Comparison of ENCODE assay signal across 12 cellular contexts in the genomic region with DNA sequence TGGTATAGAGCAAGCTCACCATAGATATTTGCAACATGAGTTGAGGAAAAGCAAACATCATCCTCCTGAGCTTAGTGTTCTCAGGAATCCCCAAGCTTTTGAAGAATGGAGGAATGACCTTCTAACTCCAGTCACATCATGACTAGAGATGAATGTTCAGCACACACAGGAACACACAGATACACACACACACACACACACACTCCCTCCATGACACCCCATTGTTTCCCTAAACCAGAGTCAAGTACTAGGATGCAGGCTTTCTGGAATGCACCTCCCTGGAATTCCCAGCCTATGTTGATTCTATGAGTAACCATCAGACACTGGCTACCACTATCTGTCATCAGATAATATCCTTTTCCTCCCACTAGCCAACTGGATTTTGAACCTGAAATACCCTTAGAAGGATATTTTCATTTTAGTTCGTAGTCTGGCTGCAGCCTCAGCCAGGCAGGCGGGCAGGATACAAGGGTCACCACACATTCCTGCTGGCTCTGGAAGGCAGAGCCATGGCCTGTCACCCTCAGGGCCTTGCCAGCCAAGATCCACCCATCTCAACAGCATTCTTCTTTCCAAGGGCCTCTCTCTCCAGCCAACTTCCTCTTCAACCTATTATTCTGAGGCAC.
A peak's percentile ranks its signal among the peaks of the same experiment; 100 is the strongest.
DNase-seq lines count a peak whose midpoint lies in the region; TF ChIP-seq lines count a peak whose summit lies in the region.
"Had no signal": no experiment of that assay in that cellular context is flagged by ENCODE, and none has a peak within 500 bp of the region (broad histone marks: within the 10 kb centered on the region; RNA-seq: fewer than 3 reads in every experiment).

No MANE protein-coding gene starts in this region.

- H3K27ac ChIP-seq in endodermal cell (ENCODE audit: low read depth, low read length) = no peak overlapping the region
- peak overlapping the region; percentile 75 for H3K27ac ChIP-seq in mesenchymal stem cell (ENCODE audit: low read length, poor library complexity, severe bottlenecking)

- 87 to 88% methylated on average over 2 of the region's 2 CpGs for WGBS in endodermal cell (ENCODE audit: insufficient coverage in 1 of 2, insufficient read length in 1 of 2), 2 experiments
- 86% methylated on average over 2 of the region's 2 CpGs for WGBS in mesenchymal stem cell

- DNase-seq in AG08395 (ENCODE audit: low spot score) (peak; percentile 48), M059J (ENCODE audit: low read depth) (peak; percentile 92), endodermal cell (no peak), mesenchymal stem cell (peak; percentile 15), SHP77 treated with DMSO at 0.1 percent for 48 hours (lab: John Stamatoyannopoulos, UW) (no peak), H4 (ENCODE audit: low spot score) (no peak), Calu3 (no peak), BE2C (no peak)
- DNase-seq: activated CD8-positive, alpha-beta memory T cell treated with anti-CD3 and anti-CD28 coated beads, Interleukin-2, amount 50 U/mL, for 4 hours; left colon; NCI-H1417 treated with DMSO at 0.1 percent for 48 hours; T-cell had no signal

- H3K4me1 ChIP-seq in endodermal cell (ENCODE audit: control insufficient read depth, insufficient read depth, low read length) (peaks cover 7% of the 10 kb centered on the region), mesenchymal stem cell (ENCODE audit: control insufficient read depth, insufficient read depth, low read depth, low read length) (peaks cover 12% of the 10 kb centered on the region), BE2C (no peaks in the 10 kb centered on the region)

- H3K4ac ChIP-seq in mesenchymal stem cell (ENCODE audit: low read depth in 1 of 2, low read length in 2 of 2) = no peak overlapping the region

- H3K9me3 ChIP-seq in endodermal cell (ENCODE audit: control insufficient read depth, low read length) (no peaks in the 10 kb centered on the region), mesenchymal stem cell (ENCODE audit: control insufficient read depth, low read length) (no peaks in the 10 kb centered on the region), BE2C (0 out of 2 replicates have a peak, but pooled peaks cover 2% of the 10 kb centered on the region)

- H2BK5ac ChIP-seq in mesenchymal stem cell (ENCODE audit: low read depth, low read length, poor library complexity, severe bottlenecking) = peak overlapping the region; percentile 9

- H3K9ac ChIP-seq in endodermal cell (ENCODE audit: extremely low read depth, low read length, poor library complexity, severe bottlenecking) = no peak overlapping the region
- H3K9ac ChIP-seq in mesenchymal stem cell (ENCODE audit: low read length) = no peak overlapping the region

- no peak overlapping the region for H4K91ac ChIP-seq in mesenchymal stem cell (ENCODE audit: low read length)

- H3K27ac Mint-ChIP-seq in endodermal cell (peak overlapping the region; percentile 11), Calu3 (ENCODE audit: unreplicated experiment) (no peak overlapping the region)
- H3K27ac Mint-ChIP-seq: T-cell had no signal

- no TSS peak for BruUV-seq in Calu3 (replicated peaks; lab: Mats Ljungman, UMichigan)

- no peak overlapping the region for H2BK120ac ChIP-seq in mesenchymal stem cell (ENCODE audit: low read depth, low read length)

- H3K36me3 ChIP-seq in endodermal cell (ENCODE audit: control insufficient read depth, insufficient read depth, low read length) (no peaks in the 10 kb centered on the region), mesenchymal stem cell (ENCODE audit: control insufficient read depth in 1 of 2, insufficient read depth in 2 of 2, low read depth in 1 of 2, low read length in 2 of 2) (no peaks in the 10 kb centered on the region), BE2C (no peaks in the 10 kb centered on the region)

- H3K18ac ChIP-seq in mesenchymal stem cell (ENCODE audit: low read depth in 1 of 2, low read length in 2 of 2) = no peak overlapping the region

- H3K79me1 ChIP-seq in mesenchymal stem cell (replicated peaks; ENCODE audit: low read length, poor library complexity, severe bottlenecking) = no peaks in the 10 kb centered on the region

- H2AFZ ChIP-seq in mesenchymal stem cell (ENCODE audit: low read depth, low read length) = no peak overlapping the region

- H2BK12ac ChIP-seq in mesenchymal stem cell (ENCODE audit: low read length in 2 of 2) = no peak overlapping the region

- H3K27me3 ChIP-seq in endodermal cell (ENCODE audit: control insufficient read depth, insufficient read depth, low read length, poor library complexity, severe bottlenecking) (no peaks in the 10 kb centered on the region), mesenchymal stem cell (ENCODE audit: control insufficient read depth in 1 of 2, insufficient read depth in 1 of 2, low read length in 2 of 2) (peaks cover 0 to 4% of the 10 kb centered on the region in 2 experiments), BE2C (peaks cover 3% of the 10 kb centered on the region)

- no peak overlapping the region for H4K8ac ChIP-seq in mesenchymal stem cell (ENCODE audit: low read length)

- H3K4me3 ChIP-seq in endodermal cell (ENCODE audit: low read length) = no peak overlapping the region
- no peak overlapping the region for H3K4me3 ChIP-seq in mesenchymal stem cell (ENCODE audit: insufficient read depth in 1 of 2, low read depth in 1 of 2, low read length in 2 of 2)
- H3K4me3 ChIP-seq in BE2C (ENCODE audit: low read depth, low read length) = no peak overlapping the region

- no peaks in the 10 kb centered on the region for H3K27me3 Mint-ChIP-seq in endodermal cell (ENCODE audit: insufficient read depth)
- H3K27me3 Mint-ChIP-seq in Calu3 (ENCODE audit: unreplicated experiment) = no peaks in the 10 kb centered on the region
- H3K27me3 Mint-ChIP-seq: T-cell had no signal

- TF ChIP-seq CTCF in endodermal cell (conservative IDR thresholded peaks at IDR 0.05) (no peak), Calu3 (IDR thresholded peaks at IDR 0.05; ENCODE audit: unreplicated experiment) (no peak), BE2C (IDR thresholded peaks at IDR 0.05; ENCODE audit: low read depth, low read length) (no peak)

- H3K4me2 ChIP-seq in mesenchymal stem cell (ENCODE audit: low read length, poor library complexity, severe bottlenecking) = no peak overlapping the region

- no peaks in the 10 kb centered on the region for H3K9me3 Mint-ChIP-seq in endodermal cell
- H3K9me3 Mint-ChIP-seq in Calu3 (ENCODE audit: low read depth, unreplicated experiment) = no peaks in the 10 kb centered on the region
- H3K9me3 Mint-ChIP-seq: T-cell had no signal

- H3K36me3 Mint-ChIP-seq in endodermal cell (ENCODE audit: low read depth) (no peaks in the 10 kb centered on the region), Calu3 (ENCODE audit: insufficient read depth, unreplicated experiment) (no peaks in the 10 kb centered on the region)
- H3K36me3 Mint-ChIP-seq: T-cell had no signal

- H3K14ac ChIP-seq in mesenchymal stem cell (ENCODE audit: low read length in 2 of 2) = no peak overlapping the region

- H3K4me1 Mint-ChIP-seq in endodermal cell = peaks cover 24% of the 10 kb centered on the region
- H3K4me1 Mint-ChIP-seq in Calu3 (ENCODE audit: low read depth, unreplicated experiment) = no peaks in the 10 kb centered on the region

- CTCF ChIA-PET in Calu3 (lab: Charles Lee) = interaction anchor here (0.7 kb wide), 1 partner anchor 9 kb away, joined by 4 read pairs; no protein-coding TSS in a partner anchor

- H2AK5ac ChIP-seq in mesenchymal stem cell (ENCODE audit: low read length, severe bottlenecking) = no peak overlapping the region

- H3K23ac ChIP-seq in mesenchymal stem cell (ENCODE audit: low read length in 2 of 2) = no peak overlapping the region

- H2BK15ac ChIP-seq in mesenchymal stem cell (ENCODE audit: low read depth, poor library complexity, severe bottlenecking) = no peak overlapping the region

- intact Hi-C loops in Calu3 (cut with micrococcal nuclease; ENCODE audit: unreplicated experiment) = no loop called here

- H3K4me3 Mint-ChIP-seq in endodermal cell = no peak overlapping the region
- H3K4me3 Mint-ChIP-seq in Calu3 (ENCODE audit: low read depth, unreplicated experiment) = no peak overlapping the region
- H3K4me3 Mint-ChIP-seq: T-cell had no signal

Comparison
In these comparisons a context has a peak if more than half of its experiments do, and no peak if none do; other contexts are left out.
1. DNase-seq: peak in AG08395 (single experiment), M059J (single experiment) and mesenchymal stem cell (single experiment); none in endodermal cell (single experiment), SHP77 treated with DMSO at 0.1 percent for 48 hours (single experiment), H4 (single experiment), Calu3 (single experiment) and BE2C (single experiment).